In the genomic region with DNA sequence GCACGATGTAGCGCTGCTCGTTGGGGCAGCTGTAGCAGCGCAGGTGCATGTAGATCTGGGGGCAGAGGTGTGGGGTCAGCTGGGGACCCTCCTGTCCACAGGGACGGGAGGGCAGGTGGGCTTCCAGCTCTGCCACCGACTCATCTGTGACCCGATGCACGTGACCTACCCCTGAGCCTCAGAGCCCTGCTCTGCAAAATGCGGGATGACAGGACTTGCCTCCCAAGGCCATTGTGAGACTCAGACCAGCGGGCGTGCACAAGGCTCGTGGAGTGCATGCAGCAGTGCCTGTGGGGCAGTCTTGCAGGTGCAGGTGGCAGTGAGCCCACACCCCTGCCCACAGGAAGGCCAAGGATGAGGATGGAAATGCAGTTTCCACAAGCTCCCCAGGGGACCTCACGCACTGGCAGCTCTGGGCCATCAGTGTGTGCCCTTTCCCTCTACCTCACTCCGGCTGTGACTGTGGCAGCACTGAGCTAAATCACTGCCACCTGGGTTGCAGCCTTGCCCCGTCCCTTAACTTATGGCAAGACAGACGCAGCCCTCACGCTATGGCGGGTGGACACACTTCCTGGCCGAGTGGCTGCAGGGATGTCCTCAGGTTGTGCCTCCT, we compare ENCODE assay signal across 1 cellular context.
TF ChIP-seq lines count a peak whose summit lies in the region.

No MANE protein-coding gene starts in this region.

TF ChIP-seq in H1, 55 proteins besides CTCF, POLR2A, EP300 and RAD21:
- no peak for TF ChIP-seq EZH2 (IDR thresholded peaks at IDR 0.05; ENCODE audit: low read depth, low read length, severe bottlenecking)
